ENCODE assay signal across 23 cellular contexts in genomic region chr14:37994846-37995372, GRCh38.
"Had no signal": no experiment of that assay in that cellular context is flagged by ENCODE, and none has a peak within 500 bp of the region (broad histone marks: within the 10 kb centered on the region; RNA-seq: fewer than 3 reads in every experiment).

No MANE protein-coding gene starts in this region.

- H3K27ac Mint-ChIP-seq: activated CD8-positive, alpha-beta T cell treated with anti-CD3 and anti-CD28 coated beads, Interleukin-2, amount 10 ng/mL, durations not matched to agents 7 days and 5 days; activated naive CD4-positive, alpha-beta T cell treated with anti-CD3 and anti-CD28 coated beads, Interleukin-2, amount 50 U/mL, for 24 hours; T-helper 1 cell treated with Interleukin-12 subunit alpha and Interleukin-12 subunit beta and Interleukin-4 antibody, amounts not matched to agents 30 μg/mL and 1 μg/mL, for 36 hours had no signal

- H3K4me3 ChIP-seq: breast epithelium, SJSA1 had no signal

- H3K36me3 ChIP-seq: breast epithelium, SJSA1 had no signal

- H3K4me3 Mint-ChIP-seq: activated CD8-positive, alpha-beta T cell treated with anti-CD3 and anti-CD28 coated beads, Interleukin-2, amount 10 ng/mL, durations not matched to agents 7 days and 5 days; activated naive CD4-positive, alpha-beta T cell treated with anti-CD3 and anti-CD28 coated beads, Interleukin-2, amount 50 U/mL, for 24 hours; T-helper 1 cell treated with Interleukin-12 subunit alpha and Interleukin-12 subunit beta and Interleukin-4 antibody, amounts not matched to agents 30 μg/mL and 1 μg/mL, for 36 hours had no signal

- H3K9me3 ChIP-seq: breast epithelium, SJSA1 had no signal

- H3K27ac ChIP-seq: breast epithelium, SJSA1 had no signal

- DNase-seq: activated CD4-positive, alpha-beta T cell treated with anti-CD3 and anti-CD28 coated beads for 48 hours; activated CD4-positive, alpha-beta T cell treated with anti-CD3 and anti-CD28 coated beads, Interleukin-2, amount 50 U/mL, for 4 hours; activated CD4-positive, CD25-positive, alpha-beta regulatory T cell treated with anti-CD3 and anti-CD28 coated beads, Interleukin-2, amount 50 U/mL, for 72 hours; activated CD8-positive, alpha-beta memory T cell treated with anti-CD3 and anti-CD28 coated beads, Interleukin-2, amount 50 U/mL, for 48 hours; activated CD8-positive, alpha-beta T cell treated with anti-CD3 and anti-CD28 coated beads, Interleukin-2, amount 10 ng/mL, durations not matched to agents 7 days and 5 days; activated T-cell treated with anti-CD3 and anti-CD28 coated beads, Interleukin-2, amount 50 U/mL, for 1 hour; aorta; caudate nucleus; MM.1S; NCI-H1105 treated with DMSO at 0.1 percent for 48 hours; NCI-H1436 treated with DMSO at 0.1 percent for 48 hours; NCI-H187; NCI-H2081; NCI-H510A treated with DMSO at 0.1 percent for 48 hours; NCI-H69; NK-92 treated with Interleukin-12 subunit alpha and Interleukin-12 subunit beta, amount 100 ng/mL, for 24 hours; PC-3; SHP77 had no signal

- H3K27me3 ChIP-seq: breast epithelium, SJSA1 had no signal

- H3K4me1 ChIP-seq: breast epithelium, SJSA1 had no signal

- H3K27me3 Mint-ChIP-seq: activated naive CD4-positive, alpha-beta T cell treated with anti-CD3 and anti-CD28 coated beads, Interleukin-2, amount 50 U/mL, for 24 hours had no signal

- H3K9me3 Mint-ChIP-seq: activated naive CD4-positive, alpha-beta T cell treated with anti-CD3 and anti-CD28 coated beads, Interleukin-2, amount 50 U/mL, for 24 hours; T-helper 1 cell treated with Interleukin-12 subunit alpha and Interleukin-12 subunit beta and Interleukin-4 antibody, amounts not matched to agents 30 μg/mL and 1 μg/mL, for 36 hours had no signal

- FAIRE-seq: RCC 7860 had no signal

- H3K36me3 Mint-ChIP-seq: activated naive CD4-positive, alpha-beta T cell treated with anti-CD3 and anti-CD28 coated beads, Interleukin-2, amount 50 U/mL, for 24 hours had no signal
